ENCODE assay signal across 35 cellular contexts in genomic region chr18:26073742-26074141, GRCh38. TPM values are rescaled to one million over a fixed set of nuclear protein-coding genes. Genes with fewer than 3 reads are reported as not detected.
DNase-seq lines count a peak whose midpoint lies in the region; ATAC-seq and TF ChIP-seq lines count a peak whose summit lies in the region.
"Had no signal": no experiment of that assay in that cellular context is flagged by ENCODE, and none has a peak within 500 bp of the region (broad histone marks: within the 10 kb centered on the region; RNA-seq: fewer than 3 reads in every experiment).

No MANE protein-coding gene starts in this region.

- TF ChIP-seq CTCF in 22Rv1 (IDR thresholded peaks at IDR 0.05), result no peak
- no peak for TF ChIP-seq CTCF in PC-3 (conservative IDR thresholded peaks at IDR 0.05; ENCODE audit: low read depth, low read length)

- H4K20me1 ChIP-seq in PC-3 (ENCODE audit: low read length), result no peaks in the 10 kb centered on the region

- peak; percentile 94 for ATAC-seq in PC-3
- peak; percentile 33 for ATAC-seq in left lobe of liver
- no peak for ATAC-seq in HG03175 (IDR thresholded peaks at IDR 0.05; ENCODE audit: unreplicated experiment)
- ATAC-seq in GM21367 (IDR thresholded peaks at IDR 0.05; ENCODE audit: unreplicated experiment), result no peak
- no peak for ATAC-seq in HG03442 (IDR thresholded peaks at IDR 0.05; ENCODE audit: unreplicated experiment)
- no peak for ATAC-seq in left ventricle myocardium superior
- ATAC-seq: esophagus mucosa; foreskin keratinocyte; HCT116; heart right ventricle; lower lobe of right lung; natural killer cell; Right ventricle myocardium inferior; SK-N-SH treated with all-trans-retinoic acid at 6 μM for 48 hours; stimulated activated naive B cell treated with anti-CD40 and anti-IgM and Interleukin-4, amounts not matched to agents 10 μg/mL and 1 μg/mL and 100 μg/mL, for 72 hours; T-helper 17 cell had no signal

- no TSS peak for BruUV-seq in PC-3 (replicated peaks; lab: Mats Ljungman, UMichigan)

- no peak overlapping the region for H3K9ac ChIP-seq in PC-3 (ENCODE audit: low read length)

- H3K9me3 ChIP-seq in PC-3 (ENCODE audit: low read length), result no peaks in the 10 kb centered on the region

- no peaks in the 10 kb centered on the region for H3K27me3 ChIP-seq in PC-3 (ENCODE audit: low read length)
- H3K27me3 ChIP-seq: cardiac muscle cell, foreskin keratinocyte, heart right ventricle had no signal

- peaks cover 49% of the 10 kb centered on the region for H3K36me3 ChIP-seq in PC-3 (ENCODE audit: low read depth, low read length)

- peak overlapping the region; percentile 20; the same call in 1 of the 2 replicates for H3K27ac ChIP-seq in 22Rv1
- H3K27ac ChIP-seq in PC-3 (ENCODE audit: low read length), result peak overlapping the region; percentile 73
- H3K27ac ChIP-seq in caudate nucleus (ENCODE audit: low read depth, low read length), result peak overlapping the region; percentile 53
- H3K27ac ChIP-seq: cardiac muscle cell, foreskin keratinocyte, heart right ventricle, lower lobe of right lung had no signal

- H3K4me1 ChIP-seq in PC-3 (ENCODE audit: insufficient read depth, low read length), result peaks cover 12% of the 10 kb centered on the region
- H3K4me1 ChIP-seq: foreskin keratinocyte, lower lobe of right lung had no signal

- no peak overlapping the region for H2AFZ ChIP-seq in PC-3 (ENCODE audit: low read length)

- H3K79me2 ChIP-seq in PC-3 (ENCODE audit: low read length), result peaks cover 45% of the 10 kb centered on the region

- no peaks in the 10 kb centered on the region for H3F3A ChIP-seq in PC-3 (ENCODE audit: low read length, unreplicated experiment)

- peak overlapping the region; percentile 24; the same call in 1 of the 2 replicates for H3K4me2 ChIP-seq in PC-3 (ENCODE audit: low read length)

- POLR2A ChIA-PET in PC-3 (lab: Charles Lee; ENCODE audit: unreplicated experiment), result no interaction called here

- DNase-seq in PC-3 (peak; percentile 64), caudate nucleus (lab: John Stamatoyannopoulos, UW) (no peak), left lobe of liver (ENCODE audit: low spot score) (no peak), left ventricle myocardium superior (no peak)
- DNase-seq: activated CD4-positive, alpha-beta T cell treated with anti-CD3 and anti-CD28 coated beads for 1 hour; activated T-cell treated with anti-CD3 and anti-CD28 coated beads for 4 hours; Calu3; cortex of kidney; DND-41; endodermal cell; foreskin keratinocyte; GF-D8; heart right ventricle; lower lobe of right lung; natural killer cell; NCI-H1436 treated with DMSO at 0.1 percent for 48 hours; NCI-H446 treated with DMSO at 0.1 percent for 48 hours; NCI-H82; nucleus accumbens; stimulated activated naive B cell treated with anti-CD40 and anti-IgM and Interleukin-4, amounts not matched to agents 10 μg/mL and 1 μg/mL and 100 μg/mL, for 72 hours; substantia nigra; T-helper 17 cell had no signal

- no peaks in the 10 kb centered on the region for H3K9me2 ChIP-seq in PC-3 (replicated peaks; ENCODE audit: low read length)

- no peak overlapping the region for H3K4me3 ChIP-seq in PC-3 (ENCODE audit: low read length)
- H3K4me3 ChIP-seq: cardiac muscle cell, heart right ventricle, lower lobe of right lung had no signal

- intact Hi-C loops in PC-3 (cut with micrococcal nuclease), result loop anchor here (2.0 to 5.0 kb wide), 2 partner anchors 15 to 36 kb away; no protein-coding TSS in a partner anchor
- intact Hi-C loops in left ventricle myocardium superior (cut with micrococcal nuclease), result no loop called here

- CTCF ChIA-PET in PC-3 (lab: Charles Lee), result no interaction called here

RNA-seq across cellular contexts. Expression of gene SS18, which starts 16.7 kb away (rescaled TPM):
- total RNA-seq in PC-3 (2014; rRNA removed) (70.1 and 98.7 TPM in 2 replicates), left lobe of liver (27.4 TPM), left ventricle myocardium superior (30.3 TPM)

RNA-seq across cellular contexts. Expression of gene PSMA8, which starts 59.9 kb away (rescaled TPM):
- total RNA-seq in PC-3 (2014; rRNA removed) (not detected in 2 replicates), left lobe of liver (not detected), left ventricle myocardium superior (0.20 TPM)
- total RNA-seq: Calu3, cardiac muscle cell, endodermal cell, esophagus mucosa, foreskin keratinocyte, kidney epithelial cell, lower lobe of right lung, renal cortical epithelial cell, skeletal muscle tissue, ureter had no signal

Comparison
In these comparisons a context has a peak if more than half of its experiments do, and no peak if none do; other contexts are left out.
1. H3K27ac ChIP-seq: peak in every context shown above with its lines; median percentile 73 in PC-3; 53 in caudate nucleus; 20 in 22Rv1.
2. ATAC-seq: peak in PC-3 (single experiment) and left lobe of liver (single experiment); none in HG03175 (single experiment), GM21367 (single experiment), HG03442 (single experiment) and left ventricle myocardium superior (single experiment).